ENCODE assay signal across 19 cellular contexts in the genomic region with DNA sequence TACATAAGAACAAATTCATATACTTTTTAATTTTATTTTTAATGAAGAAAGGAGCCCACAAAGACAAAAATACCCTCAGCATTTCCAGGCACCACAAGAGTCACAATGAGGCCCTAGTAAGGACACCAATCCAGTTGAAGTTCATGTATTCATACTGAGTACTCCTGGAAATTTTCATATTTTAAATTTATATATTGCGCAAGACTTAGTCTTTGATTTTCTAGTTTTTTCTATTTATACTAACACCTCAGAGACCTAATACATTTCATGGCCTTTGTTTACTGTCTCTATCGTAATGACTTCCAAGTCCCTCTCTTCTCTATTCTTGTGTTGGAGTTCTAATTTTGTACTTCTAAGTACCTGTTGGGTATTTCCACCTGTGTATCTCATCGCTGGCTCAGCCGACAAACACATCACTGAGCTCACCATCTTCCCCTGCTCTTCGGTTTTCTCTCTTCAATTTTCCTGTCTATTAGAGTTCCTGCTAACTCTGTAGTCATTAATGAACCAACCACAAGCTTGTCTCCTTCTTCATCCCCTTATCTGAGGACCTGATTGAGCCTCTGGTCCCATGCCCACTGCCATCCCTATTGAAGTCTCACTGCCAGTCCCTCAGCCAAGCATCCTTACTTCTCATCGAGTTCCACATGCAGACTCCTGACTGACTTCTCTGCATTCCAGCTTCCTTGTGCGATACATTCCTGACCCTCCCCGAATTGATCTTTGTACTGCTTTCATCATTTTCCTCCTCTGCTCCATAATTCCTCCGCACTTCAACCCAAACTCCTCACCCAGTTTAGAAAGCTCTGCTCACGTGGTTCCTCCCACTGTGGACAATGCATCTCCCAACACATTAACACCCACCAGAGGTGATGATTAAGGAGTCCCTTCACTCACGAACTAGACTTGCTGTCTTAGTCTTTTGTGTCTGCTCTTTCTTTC. TPM values are rescaled to one million over a fixed set of nuclear protein-coding genes. Genes with fewer than 3 reads are reported as not detected.
DNase-seq lines count a peak whose midpoint lies in the region; ATAC-seq and TF ChIP-seq lines count a peak whose summit lies in the region.
"Had no signal": no experiment of that assay in that cellular context is flagged by ENCODE, and none has a peak within 500 bp of the region (broad histone marks: within the 10 kb centered on the region; RNA-seq: fewer than 3 reads in every experiment).

No MANE protein-coding gene starts in this region.

- no peak overlapping the region for H2BK120ac ChIP-seq in mesenchymal stem cell (ENCODE audit: low read depth, low read length)

- H3K4me2 ChIP-seq in mesenchymal stem cell (ENCODE audit: low read length, poor library complexity, severe bottlenecking): no peak overlapping the region
- H3K4me2 ChIP-seq: neural progenitor cell had no signal

- H3K9me3 ChIP-seq in breast epithelium (no peaks in the 10 kb centered on the region), mesenchymal stem cell (ENCODE audit: control insufficient read depth, low read length) (no peaks in the 10 kb centered on the region)

- no peak overlapping the region for H3K4me3 Mint-ChIP-seq in MCF 10A (ENCODE audit: unreplicated experiment)
- H3K4me3 Mint-ChIP-seq in stimulated activated naive B cell treated with anti-CD40 and anti-IgM and Interleukin-4, amounts not matched to agents 10 μg/mL and 1 μg/mL and 100 μg/mL, for 72 hours: no peak overlapping the region
- H3K4me3 Mint-ChIP-seq in nephron progenitor cell: no peak overlapping the region
- no peak overlapping the region for H3K4me3 Mint-ChIP-seq in activated naive CD8-positive, alpha-beta T cell treated with anti-CD3 and anti-CD28 coated beads, Interleukin-2, amount 50 U/mL, for 24 hours
- H3K4me3 Mint-ChIP-seq: B cell, neural progenitor cell had no signal

- H3K79me1 ChIP-seq in mesenchymal stem cell (replicated peaks; ENCODE audit: low read length, poor library complexity, severe bottlenecking): no peaks in the 10 kb centered on the region

- no TSS peak for BruUV-seq in MCF 10A (replicated peaks; lab: Mats Ljungman, UMichigan)

- H3K4me1 Mint-ChIP-seq in MCF 10A (ENCODE audit: insufficient read depth, unreplicated experiment): peaks cover 32% of the 10 kb centered on the region
- peaks cover 17 to 18% of the 10 kb centered on the region in 2 donors for H3K4me1 Mint-ChIP-seq in stimulated activated naive B cell treated with anti-CD40 and anti-IgM and Interleukin-4, amounts not matched to agents 10 μg/mL and 1 μg/mL and 100 μg/mL, for 72 hours
- H3K4me1 Mint-ChIP-seq in nephron progenitor cell: peaks cover 27% of the 10 kb centered on the region
- H3K4me1 Mint-ChIP-seq in activated naive CD8-positive, alpha-beta T cell treated with anti-CD3 and anti-CD28 coated beads, Interleukin-2, amount 50 U/mL, for 24 hours: no peaks in the 10 kb centered on the region

- no peak overlapping the region for H2AFZ ChIP-seq in mesenchymal stem cell (ENCODE audit: low read depth, low read length)
- H2AFZ ChIP-seq: neural progenitor cell had no signal

- no peaks in the 10 kb centered on the region for H3K27me3 Mint-ChIP-seq in MCF 10A (ENCODE audit: insufficient read depth, unreplicated experiment)
- H3K27me3 Mint-ChIP-seq in stimulated activated naive B cell treated with anti-CD40 and anti-IgM and Interleukin-4, amounts not matched to agents 10 μg/mL and 1 μg/mL and 100 μg/mL, for 72 hours: no peaks in the 10 kb centered on the region
- H3K27me3 Mint-ChIP-seq in nephron progenitor cell (ENCODE audit: low read depth, poor library complexity): peaks cover 8% of the 10 kb centered on the region
- peaks cover 2% of the 10 kb centered on the region for H3K27me3 Mint-ChIP-seq in activated naive CD8-positive, alpha-beta T cell treated with anti-CD3 and anti-CD28 coated beads, Interleukin-2, amount 50 U/mL, for 24 hours

- H3K4me1 ChIP-seq in breast epithelium (no peaks in the 10 kb centered on the region), mesenchymal stem cell (ENCODE audit: control insufficient read depth, insufficient read depth, low read depth, low read length) (peaks cover 5% of the 10 kb centered on the region)
- H3K4me1 ChIP-seq: neural progenitor cell had no signal

- TF ChIP-seq CTCF in MCF 10A (IDR thresholded peaks at IDR 0.05; ENCODE audit: unreplicated experiment) (no peak), breast epithelium (IDR thresholded peaks at IDR 0.05) (no peak), brain microvascular endothelial cell (IDR thresholded peaks at IDR 0.05; ENCODE audit: low read depth, low read length, missing control alignments) (no peak), nephron progenitor cell (IDR thresholded peaks at IDR 0.05) (no peak)

- H4K8ac ChIP-seq in mesenchymal stem cell (ENCODE audit: low read length): no peak overlapping the region

- in situ Hi-C loops in brain microvascular endothelial cell (cut with HindIII; ENCODE audit: low pct_ligation_motif_present, low sequenced_read_pairs): no loop called here

- DNase-seq in MCF 10A (ENCODE audit: unreplicated experiment): no peak
- DNase-seq in breast epithelium (ENCODE audit: low spot score in 2 of 2): no peak
- no peak for DNase-seq in brain microvascular endothelial cell
- DNase-seq in mesenchymal stem cell: no peak
- no peak for DNase-seq in stimulated activated naive B cell treated with anti-CD40 and anti-IgM and Interleukin-4, amounts not matched to agents 10 μg/mL and 1 μg/mL and 100 μg/mL, for 72 hours
- no peak for DNase-seq in nephron progenitor cell
- no peak for DNase-seq in activated CD4-positive, CD25-positive, alpha-beta regulatory T cell (lab: John Stamatoyannopoulos, UW)
- no peak for DNase-seq in activated naive CD8-positive, alpha-beta T cell treated with anti-CD3 and anti-CD28 coated beads, Interleukin-2, amount 50 U/mL, for 24 hours
- DNase-seq: 8988T; activated gamma-delta T cell treated with Interleukin-2 at 50 U/mL for 16 hours; activated T-cell treated with anti-CD3 and anti-CD28 coated beads, Interleukin-2, amount 50 U/mL, for 1 hour; effector CD8-positive, alpha-beta T cell; NCI-H1105 treated with DMSO at 0.1 percent for 48 hours; NCI-H2107; OCI-M1; SHP77 treated with DMSO at 0.1 percent for 48 hours; stimulated activated CD8-positive, alpha-beta memory T cell treated with anti-CD3 and anti-CD28 coated beads, Interleukin-4, amount 100 ng/mL, for 48 hours had no signal

- H2AK5ac ChIP-seq in mesenchymal stem cell (ENCODE audit: low read length, severe bottlenecking): peak overlapping the region; percentile 43

- no peaks in the 10 kb centered on the region for H3K36me3 ChIP-seq in breast epithelium
- H3K36me3 ChIP-seq in brain microvascular endothelial cell (replicated peaks): no peaks in the 10 kb centered on the region
- H3K36me3 ChIP-seq in mesenchymal stem cell (ENCODE audit: control insufficient read depth in 1 of 2, insufficient read depth in 2 of 2, low read depth in 1 of 2, low read length in 2 of 2): no peaks in the 10 kb centered on the region
- H3K36me3 ChIP-seq: neural progenitor cell had no signal

- H3K18ac ChIP-seq in mesenchymal stem cell (ENCODE audit: low read depth in 1 of 2, low read length in 2 of 2): no peak overlapping the region

- no peak overlapping the region for H3K4me3 ChIP-seq in breast epithelium
- no peak overlapping the region for H3K4me3 ChIP-seq in brain microvascular endothelial cell (ENCODE audit: low read depth, low read length)
- no peak overlapping the region for H3K4me3 ChIP-seq in mesenchymal stem cell (ENCODE audit: insufficient read depth in 1 of 2, low read depth in 1 of 2, low read length in 2 of 2)
- H3K4me3 ChIP-seq: neural progenitor cell had no signal

- H2BK5ac ChIP-seq in mesenchymal stem cell (ENCODE audit: low read depth, low read length, poor library complexity, severe bottlenecking): no peak overlapping the region

- H3K27me3 ChIP-seq in breast epithelium: no peaks in the 10 kb centered on the region
- no peaks in the 10 kb centered on the region for H3K27me3 ChIP-seq in brain microvascular endothelial cell (replicated peaks)
- H3K27me3 ChIP-seq in mesenchymal stem cell (ENCODE audit: control insufficient read depth in 1 of 2, insufficient read depth in 1 of 2, low read length in 2 of 2): no peaks in the 10 kb centered on the region
- H3K27me3 ChIP-seq: neural progenitor cell had no signal

- no peak overlapping the region for H2BK12ac ChIP-seq in mesenchymal stem cell (ENCODE audit: low read length in 2 of 2)

- intact Hi-C loops in MCF 10A (cut with micrococcal nuclease): no loop called here
- intact Hi-C loops in breast epithelium (cut with DNase I; ENCODE audit: low total_unique reads): no loop called here

- peak overlapping the region; percentile 43 for H3K27ac Mint-ChIP-seq in MCF 10A (ENCODE audit: low read depth, unreplicated experiment)
- H3K27ac Mint-ChIP-seq in stimulated activated naive B cell treated with anti-CD40 and anti-IgM and Interleukin-4, amounts not matched to agents 10 μg/mL and 1 μg/mL and 100 μg/mL, for 72 hours: peak overlapping the region; percentile 11
- H3K27ac Mint-ChIP-seq in nephron progenitor cell: no peak overlapping the region
- H3K27ac Mint-ChIP-seq in activated naive CD8-positive, alpha-beta T cell treated with anti-CD3 and anti-CD28 coated beads, Interleukin-2, amount 50 U/mL, for 24 hours: no peak overlapping the region
- H3K27ac Mint-ChIP-seq: B cell, neural progenitor cell had no signal

- WGBS in mesenchymal stem cell: 90% methylated on average over 10 of the region's 11 CpGs

- no peak overlapping the region for H3K4ac ChIP-seq in mesenchymal stem cell (ENCODE audit: low read depth in 1 of 2, low read length in 2 of 2)

- TF ChIP-seq POLR2A in breast epithelium (IDR thresholded peaks at IDR 0.05): no peak

- no peak overlapping the region for H3K27ac ChIP-seq in breast epithelium
- peak overlapping the region; percentile 17 for H3K27ac ChIP-seq in brain microvascular endothelial cell
- no peak overlapping the region for H3K27ac ChIP-seq in mesenchymal stem cell (ENCODE audit: low read length, poor library complexity, severe bottlenecking)
- H3K27ac ChIP-seq: neural progenitor cell had no signal

- POLR2A ChIA-PET in MCF 10A (lab: Yijun Ruan, JAX): interaction anchor here (0.6 to 16.5 kb wide), 14 partner anchors 8 to 456 kb away, joined by 3 to 307 read pairs (median 10); partner anchors contain the start of gene IRF2BP2

- H2BK15ac ChIP-seq in mesenchymal stem cell (ENCODE audit: low read depth, poor library complexity, severe bottlenecking): no peak overlapping the region

- CTCF ChIA-PET in MCF 10A (lab: Yijun Ruan, JAX): interaction anchor here (0.5 to 2.3 kb wide), 5 partner anchors 8 to 444 kb away, joined by 3 to 7 read pairs (median 4); no protein-coding TSS in a partner anchor

- H3K14ac ChIP-seq in mesenchymal stem cell (ENCODE audit: low read length in 2 of 2): no peak overlapping the region

- H3K9me3 Mint-ChIP-seq in MCF 10A (ENCODE audit: unreplicated experiment) (no peaks in the 10 kb centered on the region), nephron progenitor cell (no peaks in the 10 kb centered on the region)
- H3K9me3 Mint-ChIP-seq in stimulated activated naive B cell treated with anti-CD40 and anti-IgM and Interleukin-4, amounts not matched to agents 10 μg/mL and 1 μg/mL and 100 μg/mL, for 72 hours: no peaks in the 10 kb centered on the region
- no peaks in the 10 kb centered on the region for H3K9me3 Mint-ChIP-seq in activated naive CD8-positive, alpha-beta T cell treated with anti-CD3 and anti-CD28 coated beads, Interleukin-2, amount 50 U/mL, for 24 hours
- H3K9me3 Mint-ChIP-seq: neural progenitor cell had no signal

- H3K9ac ChIP-seq in mesenchymal stem cell (ENCODE audit: low read length): no peak overlapping the region
- H3K9ac ChIP-seq: neural progenitor cell had no signal

- no peak overlapping the region for H4K91ac ChIP-seq in mesenchymal stem cell (ENCODE audit: low read length)

- H3K23ac ChIP-seq in mesenchymal stem cell (ENCODE audit: low read length in 2 of 2): no peak overlapping the region

- peak; percentile 38 to 69 for ATAC-seq in stimulated activated naive B cell treated with anti-CD40 and anti-IgM and Interleukin-4, amounts not matched to agents 10 μg/mL and 1 μg/mL and 100 μg/mL, for 72 hours (replicated peaks)
- no peak for ATAC-seq in activated naive CD8-positive, alpha-beta T cell treated with anti-CD3 and anti-CD28 coated beads, Interleukin-2, amount 50 U/mL, for 24 hours

- no peaks in the 10 kb centered on the region for H3K36me3 Mint-ChIP-seq in MCF 10A (ENCODE audit: insufficient read depth, unreplicated experiment)
- no peaks in the 10 kb centered on the region for H3K36me3 Mint-ChIP-seq in stimulated activated naive B cell treated with anti-CD40 and anti-IgM and Interleukin-4, amounts not matched to agents 10 μg/mL and 1 μg/mL and 100 μg/mL, for 72 hours
- no peaks in the 10 kb centered on the region for H3K36me3 Mint-ChIP-seq in nephron progenitor cell (ENCODE audit: low read depth)
- H3K36me3 Mint-ChIP-seq in activated naive CD8-positive, alpha-beta T cell treated with anti-CD3 and anti-CD28 coated beads, Interleukin-2, amount 50 U/mL, for 24 hours (ENCODE audit: low read depth): no peaks in the 10 kb centered on the region
- H3K36me3 Mint-ChIP-seq: neural progenitor cell had no signal

RNA-seq across cellular contexts. Expression of gene IRF2BP2, which starts 17.3 kb away (rescaled TPM):
- total RNA-seq in MCF 10A (2022): 149 and 217 TPM in 2 replicates
- 100 to 1,000 TPM in 1 of 3 donors, 10 to 100 TPM in 2; 60.3 to 108 (median 84.9) TPM for total RNA-seq in breast epithelium
- 98.6 TPM for polyA plus RNA-seq in mesenchymal stem cell (2013, experiment 1 of 2)
- 94.7 TPM for polyA plus RNA-seq in mesenchymal stem cell (2013, experiment 2 of 2)

Comparison
In these comparisons a context has a peak if more than half of its experiments do, and no peak if none do; other contexts are left out.
1. H3K27ac Mint-ChIP-seq: peak in MCF 10A (single experiment) and stimulated activated naive B cell treated with anti-CD40 and anti-IgM and Interleukin-4, amounts not matched to agents 10 μg/mL and 1 μg/mL and 100 μg/mL, for 72 hours (single experiment); none in nephron progenitor cell (single experiment) and activated naive CD8-positive, alpha-beta T cell treated with anti-CD3 and anti-CD28 coated beads, Interleukin-2, amount 50 U/mL, for 24 hours (single experiment).